Comparison of ENCODE assay signal across 1 cellular context in the genomic region with DNA sequence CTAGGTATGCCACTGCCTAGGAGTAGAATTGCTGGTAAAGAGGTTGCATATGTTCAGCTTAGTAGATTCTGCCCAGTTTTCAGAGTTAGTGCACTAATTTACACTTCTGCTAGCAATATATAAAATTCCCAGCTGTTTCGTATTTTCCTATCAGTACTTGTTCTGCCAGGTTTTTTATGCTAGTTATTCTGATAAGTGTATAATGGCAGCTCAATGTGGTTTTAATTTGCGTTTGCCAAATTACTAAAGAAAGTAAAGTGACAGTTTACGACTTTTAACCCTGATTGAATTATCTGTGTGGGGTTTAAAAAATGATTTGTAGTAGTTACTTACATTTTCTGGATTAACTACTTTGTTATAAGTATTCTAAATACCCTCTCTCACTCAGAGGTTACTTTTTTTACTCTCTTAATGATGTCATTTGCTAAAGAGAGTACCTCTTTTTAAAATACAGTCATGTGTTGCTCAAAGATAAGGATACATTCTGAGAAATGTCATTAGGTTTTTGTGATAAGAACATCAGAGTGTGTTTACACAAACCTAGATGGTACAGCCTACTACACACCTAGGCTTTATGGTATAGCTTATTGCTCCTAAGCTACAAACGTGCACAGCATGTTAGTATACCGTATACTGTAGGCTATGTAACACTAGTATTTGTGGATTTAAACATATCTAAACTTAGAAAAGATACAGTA.
A peak's percentile ranks its signal among the peaks of the same experiment; 100 is the strongest.
TF ChIP-seq lines count a peak whose summit lies in the region.

No MANE protein-coding gene starts in this region.

TF ChIP-seq in K562, 482 proteins besides CTCF, POLR2A, EP300 and RAD21 (continued from another document):
- no peak for TF ChIP-seq CAMTA2 (CRISPR knock-in tag; conservative IDR thresholded peaks at IDR 0.05)
- TF ChIP-seq ZNF133 (CRISPR knock-in tag; IDR thresholded peaks at IDR 0.05) = no peak
- TF ChIP-seq, protein P1, sequence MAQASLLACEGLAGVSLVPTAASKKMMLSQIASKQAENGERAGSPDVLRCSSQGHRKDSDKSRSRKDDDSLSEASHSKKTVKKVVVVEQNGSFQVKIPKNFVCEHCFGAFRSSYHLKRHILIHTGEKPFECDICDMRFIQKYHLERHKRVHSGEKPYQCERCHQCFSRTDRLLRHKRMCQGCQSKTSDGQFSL (CRISPR knock-in tag; IDR thresholded peaks at IDR 0.05) = no peak
- TF ChIP-seq, protein P1 (tag; IDR thresholded peaks at IDR 0.05) = no peak
- TF ChIP-seq PRPF4 (IDR thresholded peaks at IDR 0.05; ENCODE audit: insufficient read depth, low read depth, low read length, poor library complexity, severe bottlenecking) = no peak
- TF ChIP-seq, protein P2, sequence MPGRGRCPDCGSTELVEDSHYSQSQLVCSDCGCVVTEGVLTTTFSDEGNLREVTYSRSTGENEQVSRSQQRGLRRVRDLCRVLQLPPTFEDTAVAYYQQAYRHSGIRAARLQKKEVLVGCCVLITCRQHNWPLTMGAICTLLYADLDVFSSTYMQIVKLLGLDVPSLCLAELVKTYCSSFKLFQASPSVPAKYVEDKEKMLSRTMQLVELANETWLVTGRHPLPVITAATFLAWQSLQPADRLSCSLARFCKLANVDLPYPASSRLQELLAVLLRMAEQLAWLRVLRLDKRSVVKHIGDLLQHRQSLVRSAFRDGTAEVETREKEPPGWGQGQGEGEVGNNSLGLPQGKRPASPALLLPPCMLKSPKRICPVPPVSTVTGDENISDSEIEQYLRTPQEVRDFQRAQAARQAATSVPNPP (IDR thresholded peaks at IDR 0.05; ENCODE audit: borderline replicate concordance, insufficient read depth, insufficient read length) = no peak
- no peak for TF ChIP-seq MAFF (IDR thresholded peaks at IDR 0.05; ENCODE audit: low read length)
- TF ChIP-seq NR2F6 (CRISPR knock-in tag; IDR thresholded peaks at IDR 0.05) = no peak
- TF ChIP-seq ZNF384 (IDR thresholded peaks at IDR 0.05; ENCODE audit: low read depth, low read length) = no peak
- no peak for TF ChIP-seq ZKSCAN8 (CRISPR knock-in tag; IDR thresholded peaks at IDR 0.05)
- no peak for TF ChIP-seq CHD1 (IDR thresholded peaks at IDR 0.05; ENCODE audit: low read length)
- TF ChIP-seq, protein P3, sequence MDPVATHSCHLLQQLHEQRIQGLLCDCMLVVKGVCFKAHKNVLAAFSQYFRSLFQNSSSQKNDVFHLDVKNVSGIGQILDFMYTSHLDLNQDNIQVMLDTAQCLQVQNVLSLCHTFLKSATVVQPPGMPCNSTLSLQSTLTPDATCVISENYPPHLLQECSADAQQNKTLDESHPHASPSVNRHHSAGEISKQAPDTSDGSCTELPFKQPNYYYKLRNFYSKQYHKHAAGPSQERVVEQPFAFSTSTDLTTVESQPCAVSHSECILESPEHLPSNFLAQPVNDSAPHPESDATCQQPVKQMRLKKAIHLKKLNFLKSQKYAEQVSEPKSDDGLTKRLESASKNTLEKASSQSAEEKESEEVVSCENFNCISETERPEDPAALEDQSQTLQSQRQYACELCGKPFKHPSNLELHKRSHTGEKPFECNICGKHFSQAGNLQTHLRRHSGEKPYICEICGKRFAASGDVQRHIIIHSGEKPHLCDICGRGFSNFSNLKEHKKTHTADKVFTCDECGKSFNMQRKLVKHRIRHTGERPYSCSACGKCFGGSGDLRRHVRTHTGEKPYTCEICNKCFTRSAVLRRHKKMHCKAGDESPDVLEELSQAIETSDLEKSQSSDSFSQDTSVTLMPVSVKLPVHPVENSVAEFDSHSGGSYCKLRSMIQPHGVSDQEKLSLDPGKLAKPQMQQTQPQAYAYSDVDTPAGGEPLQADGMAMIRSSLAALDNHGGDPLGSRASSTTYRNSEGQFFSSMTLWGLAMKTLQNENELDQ (CRISPR knock-in tag; IDR thresholded peaks at IDR 0.05; ENCODE audit: borderline replicate concordance) = no peak
- TF ChIP-seq CHD2 (IDR thresholded peaks at IDR 0.05; ENCODE audit: low read depth, low read length) = no peak
- no peak for TF ChIP-seq MTF1 (CRISPR knock-in tag; IDR thresholded peaks at IDR 0.05; ENCODE audit: borderline replicate concordance)
- TF ChIP-seq ESRRB (CRISPR knock-in tag; IDR thresholded peaks at IDR 0.05; ENCODE audit: borderline replicate concordance) = no peak
- TF ChIP-seq, protein P4, sequence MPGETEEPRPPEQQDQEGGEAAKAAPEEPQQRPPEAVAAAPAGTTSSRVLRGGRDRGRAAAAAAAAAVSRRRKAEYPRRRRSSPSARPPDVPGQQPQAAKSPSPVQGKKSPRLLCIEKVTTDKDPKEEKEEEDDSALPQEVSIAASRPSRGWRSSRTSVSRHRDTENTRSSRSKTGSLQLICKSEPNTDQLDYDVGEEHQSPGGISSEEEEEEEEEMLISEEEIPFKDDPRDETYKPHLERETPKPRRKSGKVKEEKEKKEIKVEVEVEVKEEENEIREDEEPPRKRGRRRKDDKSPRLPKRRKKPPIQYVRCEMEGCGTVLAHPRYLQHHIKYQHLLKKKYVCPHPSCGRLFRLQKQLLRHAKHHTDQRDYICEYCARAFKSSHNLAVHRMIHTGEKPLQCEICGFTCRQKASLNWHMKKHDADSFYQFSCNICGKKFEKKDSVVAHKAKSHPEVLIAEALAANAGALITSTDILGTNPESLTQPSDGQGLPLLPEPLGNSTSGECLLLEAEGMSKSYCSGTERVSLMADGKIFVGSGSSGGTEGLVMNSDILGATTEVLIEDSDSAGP (CRISPR knock-in tag; IDR thresholded peaks at IDR 0.05) = no peak
- TF ChIP-seq SNRNP70 (optimal IDR thresholded peaks at IDR 0.05; ENCODE audit: low read depth, low read length) = no peak
- no peak for TF ChIP-seq ARHGAP35 (IDR thresholded peaks at IDR 0.05; ENCODE audit: partially characterized antibody)
- TF ChIP-seq ZFP30 (CRISPR knock-in tag; IDR thresholded peaks at IDR 0.05; ENCODE audit: borderline replicate concordance) = no peak
- TF ChIP-seq, protein P5, sequence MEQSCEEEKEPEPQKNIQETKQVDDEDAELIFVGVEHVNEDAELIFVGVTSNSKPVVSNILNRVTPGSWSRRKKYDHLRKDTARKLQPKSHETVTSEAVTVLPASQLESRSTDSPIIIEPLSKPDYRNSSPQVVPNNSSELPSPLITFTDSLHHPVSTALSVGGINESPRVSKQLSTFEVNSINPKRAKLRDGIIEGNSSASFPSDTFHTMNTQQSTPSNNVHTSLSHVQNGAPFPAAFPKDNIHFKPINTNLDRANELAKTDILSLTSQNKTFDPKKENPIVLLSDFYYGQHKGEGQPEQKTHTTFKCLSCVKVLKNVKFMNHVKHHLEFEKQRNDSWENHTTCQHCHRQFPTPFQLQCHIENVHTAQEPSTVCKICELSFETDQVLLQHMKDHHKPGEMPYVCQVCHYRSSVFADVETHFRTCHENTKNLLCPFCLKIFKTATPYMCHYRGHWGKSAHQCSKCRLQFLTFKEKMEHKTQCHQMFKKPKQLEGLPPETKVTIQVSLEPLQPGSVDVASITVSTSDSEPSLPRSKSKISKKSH (CRISPR knock-in tag; IDR thresholded peaks at IDR 0.05) = no peak
- TF ChIP-seq TAF7 (tag; IDR thresholded peaks at IDR 0.05) = no peak
- TF ChIP-seq HLTF (IDR thresholded peaks at IDR 0.05) = no peak
- no peak for TF ChIP-seq SIRT6 (IDR thresholded peaks at IDR 0.05; ENCODE audit: low read depth, low read length)
- TF ChIP-seq TCFL5 (CRISPR knock-in tag; conservative IDR thresholded peaks at IDR 0.05) = no peak
- peak; percentile 95 for TF ChIP-seq ATF7 (IDR thresholded peaks at IDR 0.05)
- no peak for TF ChIP-seq ZNF239 (CRISPR knock-in tag; IDR thresholded peaks at IDR 0.05)
- TF ChIP-seq XRCC4 (IDR thresholded peaks at IDR 0.05; ENCODE audit: extremely low read depth, insufficient read depth, insufficient read length) = no peak
- TF ChIP-seq ZNF589 (CRISPR knock-in tag; IDR thresholded peaks at IDR 0.05; ENCODE audit: low read depth) = no peak
- TF ChIP-seq, protein P6, sequence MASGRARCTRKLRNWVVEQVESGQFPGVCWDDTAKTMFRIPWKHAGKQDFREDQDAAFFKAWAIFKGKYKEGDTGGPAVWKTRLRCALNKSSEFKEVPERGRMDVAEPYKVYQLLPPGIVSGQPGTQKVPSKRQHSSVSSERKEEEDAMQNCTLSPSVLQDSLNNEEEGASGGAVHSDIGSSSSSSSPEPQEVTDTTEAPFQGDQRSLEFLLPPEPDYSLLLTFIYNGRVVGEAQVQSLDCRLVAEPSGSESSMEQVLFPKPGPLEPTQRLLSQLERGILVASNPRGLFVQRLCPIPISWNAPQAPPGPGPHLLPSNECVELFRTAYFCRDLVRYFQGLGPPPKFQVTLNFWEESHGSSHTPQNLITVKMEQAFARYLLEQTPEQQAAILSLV (tag; IDR thresholded peaks at IDR 0.05) = no peak
- no peak for TF ChIP-seq PURB (CRISPR knock-in tag; IDR thresholded peaks at IDR 0.05; ENCODE audit: low read depth)
- TF ChIP-seq, protein P7, sequence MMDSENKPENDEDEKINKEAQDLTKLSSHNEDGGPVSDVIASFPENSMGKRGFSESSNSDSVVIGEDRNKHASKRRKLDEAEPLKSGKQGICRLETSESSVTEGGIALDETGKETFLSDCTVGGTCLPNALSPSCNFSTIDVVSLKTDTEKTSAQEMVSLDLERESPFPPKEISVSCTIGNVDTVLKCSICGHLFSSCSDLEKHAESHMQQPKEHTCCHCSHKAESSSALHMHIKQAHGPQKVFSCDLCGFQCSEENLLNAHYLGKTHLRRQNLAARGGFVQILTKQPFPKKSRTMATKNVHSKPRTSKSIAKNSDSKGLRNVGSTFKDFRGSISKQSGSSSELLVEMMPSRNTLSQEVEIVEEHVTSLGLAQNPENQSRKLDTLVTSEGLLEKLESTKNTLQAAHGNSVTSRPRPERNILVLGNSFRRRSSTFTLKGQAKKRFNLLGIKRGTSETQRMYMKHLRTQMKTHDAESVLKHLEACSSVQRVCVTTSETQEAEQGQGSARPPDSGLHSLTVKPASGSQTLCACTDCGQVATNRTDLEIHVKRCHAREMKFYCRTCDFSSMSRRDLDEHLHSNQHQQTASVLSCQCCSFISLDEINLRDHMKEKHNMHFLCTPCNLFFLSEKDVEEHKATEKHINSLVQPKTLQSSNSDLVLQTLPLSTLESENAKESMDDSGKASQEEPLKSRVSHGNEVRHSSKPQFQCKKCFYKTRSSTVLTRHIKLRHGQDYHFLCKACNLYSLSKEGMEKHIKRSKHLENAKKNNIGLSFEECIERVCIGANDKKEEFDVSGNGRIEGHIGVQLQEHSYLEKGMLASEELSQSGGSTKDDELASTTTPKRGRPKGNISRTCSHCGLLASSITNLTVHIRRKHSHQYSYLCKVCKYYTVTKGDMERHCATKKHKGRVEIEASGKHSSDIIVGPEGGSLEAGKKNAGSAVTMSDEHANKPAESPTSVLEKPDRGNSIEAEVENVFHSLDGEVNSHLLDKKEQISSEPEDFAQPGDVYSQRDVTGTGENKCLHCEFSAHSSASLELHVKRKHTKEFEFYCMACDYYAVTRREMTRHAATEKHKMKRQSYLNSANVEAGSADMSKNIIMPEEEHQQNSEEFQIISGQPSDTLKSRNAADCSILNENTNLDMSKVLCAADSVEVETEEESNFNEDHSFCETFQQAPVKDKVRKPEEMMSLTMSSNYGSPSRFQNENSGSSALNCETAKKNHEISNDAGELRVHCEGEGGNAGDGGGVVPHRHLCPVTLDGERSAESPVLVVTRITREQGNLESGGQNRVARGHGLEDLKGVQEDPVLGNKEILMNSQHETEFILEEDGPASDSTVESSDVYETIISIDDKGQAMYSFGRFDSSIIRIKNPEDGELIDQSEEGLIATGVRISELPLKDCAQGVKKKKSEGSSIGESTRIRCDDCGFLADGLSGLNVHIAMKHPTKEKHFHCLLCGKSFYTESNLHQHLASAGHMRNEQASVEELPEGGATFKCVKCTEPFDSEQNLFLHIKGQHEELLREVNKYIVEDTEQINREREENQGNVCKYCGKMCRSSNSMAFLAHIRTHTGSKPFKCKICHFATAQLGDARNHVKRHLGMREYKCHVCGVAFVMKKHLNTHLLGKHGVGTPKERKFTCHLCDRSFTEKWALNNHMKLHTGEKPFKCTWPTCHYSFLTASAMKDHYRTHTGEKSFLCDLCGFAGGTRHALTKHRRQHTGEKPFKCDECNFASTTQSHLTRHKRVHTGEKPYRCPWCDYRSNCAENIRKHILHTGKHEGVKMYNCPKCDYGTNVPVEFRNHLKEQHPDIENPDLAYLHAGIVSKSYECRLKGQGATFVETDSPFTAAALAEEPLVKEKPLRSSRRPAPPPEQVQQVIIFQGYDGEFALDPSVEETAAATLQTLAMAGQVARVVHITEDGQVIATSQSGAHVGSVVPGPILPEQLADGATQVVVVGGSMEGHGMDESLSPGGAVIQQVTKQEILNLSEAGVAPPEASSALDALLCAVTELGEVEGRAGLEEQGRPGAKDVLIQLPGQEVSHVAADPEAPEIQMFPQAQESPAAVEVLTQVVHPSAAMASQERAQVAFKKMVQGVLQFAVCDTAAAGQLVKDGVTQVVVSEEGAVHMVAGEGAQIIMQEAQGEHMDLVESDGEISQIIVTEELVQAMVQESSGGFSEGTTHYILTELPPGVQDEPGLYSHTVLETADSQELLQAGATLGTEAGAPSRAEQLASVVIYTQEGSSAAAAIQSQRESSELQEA (IDR thresholded peaks at IDR 0.05; ENCODE audit: low read depth) = no peak
- TF ChIP-seq YY1 (IDR thresholded peaks at IDR 0.05; ENCODE audit: borderline replicate concordance in 1 of 3, control insufficient read depth in 1 of 3, extremely low read depth in 1 of 3, insufficient read depth in 3 of 3, insufficient read length in 1 of 3, insufficient replicate concordance in 2 of 3, low read depth in 1 of 3, low read length in 2 of 3) = no peak
- no peak for TF ChIP-seq SMAD2 (IDR thresholded peaks at IDR 0.05; ENCODE audit: low read depth, low read length)
- no peak for TF ChIP-seq ZNF445 (CRISPR knock-in tag; IDR thresholded peaks at IDR 0.05; ENCODE audit: low read depth)
- TF ChIP-seq NCOR1 (IDR thresholded peaks at IDR 0.05) = peak; percentile 64
- TF ChIP-seq CREM (IDR thresholded peaks at IDR 0.05; ENCODE audit: low read depth) = 0 out of 2 replicates have a peak, but pooled peaks have one; percentile 26
- TF ChIP-seq ZNF165 (CRISPR knock-in tag; IDR thresholded peaks at IDR 0.05; ENCODE audit: borderline replicate concordance) = no peak
- TF ChIP-seq MEF2D (tag; conservative IDR thresholded peaks at IDR 0.05; ENCODE audit: low read depth) = 0 out of 2 replicates have a peak, but pooled peaks have one; percentile 36
- no peak for TF ChIP-seq GABPB2 (CRISPR knock-in tag; conservative IDR thresholded peaks at IDR 0.05)
- TF ChIP-seq ZZZ3 (IDR thresholded peaks at IDR 0.05) = no peak
